ENCODE assay signal across 22 cellular contexts in the genomic region with DNA sequence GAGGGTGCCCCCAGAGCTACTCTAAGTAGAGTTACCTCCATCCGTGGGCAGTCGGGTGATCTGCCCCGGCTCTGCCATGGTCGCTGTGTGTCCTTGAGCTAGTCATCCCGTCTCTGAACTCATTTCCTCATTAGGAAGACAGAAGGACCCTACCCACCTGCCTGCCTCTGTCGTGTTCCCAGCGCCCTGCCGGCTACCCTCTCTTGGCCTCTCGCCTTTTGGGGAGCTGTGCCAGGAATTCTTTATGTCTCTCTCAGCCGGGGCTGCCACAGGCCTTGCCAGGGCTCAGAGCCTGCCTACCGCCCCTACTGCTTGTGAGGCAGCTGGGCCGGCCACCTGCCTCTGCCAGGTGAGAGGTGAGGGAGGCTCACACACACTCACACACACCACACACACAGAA. TPM values are rescaled to one million over a fixed set of nuclear protein-coding genes. Genes with fewer than 3 reads are reported as not detected.
DNase-seq lines count a peak whose midpoint lies in the region; TF ChIP-seq lines count a peak whose summit lies in the region.
"Had no signal": no experiment of that assay in that cellular context is flagged by ENCODE, and none has a peak within 500 bp of the region (broad histone marks: within the 10 kb centered on the region; RNA-seq: fewer than 3 reads in every experiment).

No MANE protein-coding gene starts in this region.

- no peak for TF ChIP-seq CTCF in VCaP (conservative IDR thresholded peaks at IDR 0.05)
- TF ChIP-seq CTCF in HFFc6 (IDR thresholded peaks at IDR 0.05), result no peak

- no peaks in the 10 kb centered on the region for H3K9me3 ChIP-seq in mesenchymal stem cell (ENCODE audit: control insufficient read depth, low read length)
- H3K9me3 ChIP-seq: psoas muscle, SK-N-SH had no signal

- no peaks in the 10 kb centered on the region for H3K9me3 Mint-ChIP-seq in HFFc6
- H3K9me3 Mint-ChIP-seq: activated T-helper 2 cell treated with anti-CD3 and anti-CD28 coated beads, Interferon-gamma antibody, Interleukin-2, Interleukin-4, amounts not matched to agents 10 μg/mL and 5 μg/mL and 100 μg/mL, durations not matched to agents 14 hours and 24 hours and 36 hours; effector memory CD8-positive, alpha-beta T cell; neural crest cell; WTC11 had no signal

- DNase-seq in COLO668 (lab: John Stamatoyannopoulos, UW; ENCODE audit: unreplicated experiment), result peak; percentile 75
- DNase-seq in DMS79 treated with DMSO at 0.1 percent for 48 hours (lab: John Stamatoyannopoulos, UW), result peak; percentile 59
- DNase-seq in NCI-H2171 treated with DMSO at 0.1 percent for 48 hours (lab: John Stamatoyannopoulos, UW), result peak; percentile 68
- no peak for DNase-seq in GM03348 (ENCODE audit: low spot score)
- no peak for DNase-seq in HFFc6
- no peak for DNase-seq in mesenchymal stem cell
- DNase-seq: activated CD8-positive, alpha-beta memory T cell treated with anti-CD3 and anti-CD28 coated beads, Interleukin-2, amount 50 U/mL, for 4 hours; effector memory CD8-positive, alpha-beta T cell; foreskin melanocyte; hippocampal formation; MV-4-11; psoas muscle; SK-N-SH had no signal

- H2AK5ac ChIP-seq in mesenchymal stem cell (ENCODE audit: low read length, severe bottlenecking), result no peak overlapping the region

- no peak overlapping the region for H2BK120ac ChIP-seq in mesenchymal stem cell (ENCODE audit: low read depth, low read length)

- H2BK12ac ChIP-seq in mesenchymal stem cell (ENCODE audit: low read length in 2 of 2), result no peak overlapping the region

- H3K4me1 ChIP-seq in mesenchymal stem cell (ENCODE audit: control insufficient read depth, insufficient read depth, low read depth, low read length), result peaks cover 8% of the 10 kb centered on the region
- H3K4me1 ChIP-seq: psoas muscle had no signal

- H4K91ac ChIP-seq in mesenchymal stem cell (ENCODE audit: low read length), result no peak overlapping the region

- no peak overlapping the region for H2BK5ac ChIP-seq in mesenchymal stem cell (ENCODE audit: low read depth, low read length, poor library complexity, severe bottlenecking)

- no peak overlapping the region for H3K4me3 Mint-ChIP-seq in HFFc6
- H3K4me3 Mint-ChIP-seq: effector memory CD8-positive, alpha-beta T cell; neural crest cell; WTC11 had no signal

- no peak overlapping the region for H2BK15ac ChIP-seq in mesenchymal stem cell (ENCODE audit: low read depth, poor library complexity, severe bottlenecking)

- H3K9ac ChIP-seq in mesenchymal stem cell (ENCODE audit: low read length), result no peak overlapping the region
- H3K9ac ChIP-seq: KMS-11, SK-N-SH had no signal

- no peak overlapping the region for H3K4me3 ChIP-seq in mesenchymal stem cell (ENCODE audit: insufficient read depth in 1 of 2, low read depth in 1 of 2, low read length in 2 of 2)
- H3K4me3 ChIP-seq: psoas muscle had no signal

- H3K27me3 Mint-ChIP-seq in HFFc6 (ENCODE audit: insufficient read depth), result peaks cover 39% of the 10 kb centered on the region

- H3K23ac ChIP-seq in mesenchymal stem cell (ENCODE audit: low read length in 2 of 2), result no peak overlapping the region

- H3K36me3 ChIP-seq in mesenchymal stem cell (ENCODE audit: control insufficient read depth in 1 of 2, insufficient read depth in 2 of 2, low read depth in 1 of 2, low read length in 2 of 2), result peaks cover 0 to 15% of the 10 kb centered on the region in 2 experiments

- H3K36me3 Mint-ChIP-seq in HFFc6 (ENCODE audit: low read depth), result no peaks in the 10 kb centered on the region
- H3K36me3 Mint-ChIP-seq: WTC11 had no signal

- H3K4ac ChIP-seq in mesenchymal stem cell (ENCODE audit: low read depth in 1 of 2, low read length in 2 of 2), result no peak overlapping the region

- H3K79me1 ChIP-seq in mesenchymal stem cell (replicated peaks; ENCODE audit: low read length, poor library complexity, severe bottlenecking), result peaks cover 7% of the 10 kb centered on the region

- H3K14ac ChIP-seq in mesenchymal stem cell (ENCODE audit: low read length in 2 of 2), result no peak overlapping the region

- no peak overlapping the region for H3K27ac Mint-ChIP-seq in HFFc6
- H3K27ac Mint-ChIP-seq: activated T-helper 2 cell treated with anti-CD3 and anti-CD28 coated beads, Interferon-gamma antibody, Interleukin-2, Interleukin-4, amounts not matched to agents 10 μg/mL and 5 μg/mL and 100 μg/mL, durations not matched to agents 14 hours and 24 hours and 36 hours; effector memory CD8-positive, alpha-beta T cell; WTC11 had no signal

- peak overlapping the region; percentile 14 for H3K27ac ChIP-seq in VCaP
- no peak overlapping the region for H3K27ac ChIP-seq in mesenchymal stem cell (ENCODE audit: low read length, poor library complexity, severe bottlenecking)
- H3K27ac ChIP-seq: KMS-11, psoas muscle had no signal

- no peak overlapping the region for H2AFZ ChIP-seq in mesenchymal stem cell (ENCODE audit: low read depth, low read length)

- H3K4me2 ChIP-seq in mesenchymal stem cell (ENCODE audit: low read length, poor library complexity, severe bottlenecking), result no peak overlapping the region
- H3K4me2 ChIP-seq: KMS-11, SK-N-SH had no signal

- peaks cover 8 to 85% of the 10 kb centered on the region in 2 experiments for H3K27me3 ChIP-seq in mesenchymal stem cell (ENCODE audit: control insufficient read depth in 1 of 2, insufficient read depth in 1 of 2, low read length in 2 of 2)

- no peak overlapping the region for H4K8ac ChIP-seq in mesenchymal stem cell (ENCODE audit: low read length)

- H3K18ac ChIP-seq in mesenchymal stem cell (ENCODE audit: low read depth in 1 of 2, low read length in 2 of 2), result no peak overlapping the region

- no peaks in the 10 kb centered on the region for H3K4me1 Mint-ChIP-seq in HFFc6 (ENCODE audit: low read depth)
- H3K4me1 Mint-ChIP-seq: WTC11 had no signal

- WGBS in mesenchymal stem cell, result 85% methylated on average over 12 of the region's 12 CpGs

RNA-seq across cellular contexts. Expression of gene UNC5A, which starts 41.5 kb away (rescaled TPM):
- total RNA-seq in HFFc6 (2021; fragmentation: NEBNext Ultra II Directional; extraction: Animal tissue kit (Norgen Biotek cat#: 25700)), result not detected
- polyA plus RNA-seq in mesenchymal stem cell (2013, experiment 1 of 2), result not detected
- not detected for polyA plus RNA-seq in mesenchymal stem cell (2013, experiment 2 of 2)
- total RNA-seq: activated T-helper 2 cell treated with anti-CD3 and anti-CD28 coated beads, Interferon-gamma antibody, Interleukin-2, Interleukin-4, amounts not matched to agents 10 μg/mL and 5 μg/mL and 100 μg/mL, durations not matched to agents 14 hours and 24 hours and 36 hours; esophagus mucosa; skeletal muscle tissue; T-helper 2 cell treated with Interferon-gamma antibody and Interleukin-4, amounts not matched to agents 100 ng/mL and 5 ng/mL, for 36 hours had no signal
- polyA plus RNA-seq: AG04450 had no signal

RNA-seq across cellular contexts. Expression of gene HK3, which starts 47.3 kb away (rescaled TPM):
- total RNA-seq in HFFc6 (2021; fragmentation: NEBNext Ultra II Directional; extraction: Animal tissue kit (Norgen Biotek cat#: 25700)), result not detected
- polyA plus RNA-seq in mesenchymal stem cell (2013, experiment 1 of 2), result not detected
- not detected for polyA plus RNA-seq in mesenchymal stem cell (2013, experiment 2 of 2)
- total RNA-seq: neural crest cell had no signal
- polyA plus RNA-seq: AG04450 had no signal

Comparison
In these comparisons a context has a peak if more than half of its experiments do, and no peak if none do; other contexts are left out.
1. DNase-seq: peak in COLO668 (single experiment), DMS79 treated with DMSO at 0.1 percent for 48 hours (single experiment) and NCI-H2171 treated with DMSO at 0.1 percent for 48 hours (single experiment); none in GM03348 (single experiment), HFFc6 (single experiment) and mesenchymal stem cell (single experiment).